In the genomic region with DNA sequence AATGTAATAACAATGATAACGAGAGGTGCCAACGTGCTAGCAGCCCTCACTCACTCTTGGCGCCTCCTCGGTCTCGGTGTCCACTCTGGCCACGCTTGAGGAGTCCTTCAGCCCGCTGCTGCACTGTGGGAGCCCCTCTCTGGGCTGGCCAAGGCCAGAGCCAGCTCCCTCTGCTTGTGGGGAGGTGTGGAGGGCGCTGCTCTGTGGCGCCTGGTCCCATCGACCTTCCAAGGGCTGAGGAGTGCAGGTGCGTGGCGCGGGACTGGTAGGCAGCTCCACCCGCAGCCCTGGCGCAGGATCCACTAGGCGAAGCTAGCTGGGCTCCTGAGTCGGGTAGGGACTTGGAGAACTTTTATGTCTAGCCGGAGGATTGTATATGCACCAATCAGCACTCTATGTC, we compare ENCODE assay signal across 1 cellular context.
DNase-seq lines count a peak whose midpoint lies in the region.
"Not testable (repeated sequence)": the region's sequence is repeated elsewhere in the genome, so short reads cannot be mapped to it uniquely, and the experiment has no call there.

No MANE protein-coding gene starts in this region.

- H3K36me3 ChIP-seq in neuronal stem cell (replicated peaks in 1 of 2; ENCODE audit: control insufficient read depth in 2 of 2, insufficient read depth in 2 of 2, low read length in 2 of 2), result not testable (repeated sequence)

- not testable (repeated sequence) for H4K91ac ChIP-seq in neuronal stem cell (ENCODE audit: low read depth, low read length, poor library complexity)

- H3K9me3 ChIP-seq in neuronal stem cell (replicated peaks in 1 of 2; ENCODE audit: control insufficient read depth in 2 of 2, insufficient read depth in 1 of 2, low read depth in 1 of 2, low read length in 2 of 2), result not testable (repeated sequence)

- not testable (repeated sequence) for H3K23ac ChIP-seq in neuronal stem cell (ENCODE audit: low read depth, low read length, poor library complexity)

- not testable (repeated sequence) for H2AFZ ChIP-seq in neuronal stem cell (ENCODE audit: low read length)

- H3K27me3 ChIP-seq in neuronal stem cell (ENCODE audit: control insufficient read depth in 3 of 3, insufficient read depth in 3 of 3, low read depth in 1 of 3, low read length in 3 of 3), result not testable (repeated sequence)

- H4K8ac ChIP-seq in neuronal stem cell (ENCODE audit: low read depth, low read length), result not testable (repeated sequence)

- H3K18ac ChIP-seq in neuronal stem cell (ENCODE audit: low read length), result not testable (repeated sequence)

- not testable (repeated sequence) for H2BK120ac ChIP-seq in neuronal stem cell (ENCODE audit: low read depth, low read length)

- H3K4ac ChIP-seq in neuronal stem cell (ENCODE audit: low read length), result not testable (repeated sequence)

- not testable (repeated sequence) for H3K27ac ChIP-seq in neuronal stem cell (replicated peaks; ENCODE audit: low read length)

- H3K14ac ChIP-seq in neuronal stem cell (ENCODE audit: low read length), result not testable (repeated sequence)

- H2BK12ac ChIP-seq in neuronal stem cell (ENCODE audit: low read length), result peak overlapping the region; percentile 41

- not testable (repeated sequence) for DNase-seq in neuronal stem cell (ENCODE audit: low spot score)

- H3K79me1 ChIP-seq in neuronal stem cell (ENCODE audit: low read depth, low read length), result not testable (repeated sequence)

- not testable (repeated sequence) for H3K4me3 ChIP-seq in neuronal stem cell (ENCODE audit: low read length in 2 of 2)

- not testable (repeated sequence) for H2AK5ac ChIP-seq in neuronal stem cell (ENCODE audit: low read depth, low read length)

- not testable (repeated sequence) for H3K4me2 ChIP-seq in neuronal stem cell (ENCODE audit: insufficient read depth, low read length, poor library complexity, severe bottlenecking)

- not testable (repeated sequence) for H2BK15ac ChIP-seq in neuronal stem cell (ENCODE audit: low read length)

- not testable (repeated sequence) for H3K9ac ChIP-seq in neuronal stem cell (ENCODE audit: low read depth, low read length, poor library complexity)

- H3K4me1 ChIP-seq in neuronal stem cell (ENCODE audit: control insufficient read depth in 2 of 2, insufficient read depth in 1 of 2, low read depth in 1 of 2, low read length in 2 of 2), result not testable (repeated sequence)

- no CpG with 5 or more reads among the region's 18 CpGs for WGBS in neuronal stem cell (ENCODE audit: extremely low coverage in 2 of 2, insufficient read length in 2 of 2, insufficient replicate concordance in 1 of 2), 2 donors

- H2BK5ac ChIP-seq in neuronal stem cell (ENCODE audit: low read length), result not testable (repeated sequence)
